In genomic region chr12:53824001-53824716, GRCh38 we compare ENCODE assay signal across 25 cellular contexts.
DNase-seq lines count a peak whose midpoint lies in the region; TF ChIP-seq lines count a peak whose summit lies in the region.
"Had no signal": no experiment of that assay in that cellular context is flagged by ENCODE, and none has a peak within 500 bp of the region (broad histone marks: within the 10 kb centered on the region; RNA-seq: fewer than 3 reads in every experiment).

No MANE protein-coding gene starts in this region.

- H4K8ac ChIP-seq in trophoblast cell (ENCODE audit: low read depth, low read length) = no peak overlapping the region

- H3K18ac ChIP-seq in trophoblast cell (ENCODE audit: low read length) = no peak overlapping the region

- H4K12ac ChIP-seq in trophoblast cell (ENCODE audit: low read depth, low read length) = no peak overlapping the region

- peak overlapping the region; percentile 9 for H3K27ac Mint-ChIP-seq in Calu3 (ENCODE audit: unreplicated experiment)
- H3K27ac Mint-ChIP-seq: B cell, CD14-positive monocyte, H9, HFFc6, IgD-negative memory B cell, T-helper 17 cell had no signal

- H3K27ac ChIP-seq in PC-9 = peak overlapping the region; percentile 87
- no peak overlapping the region for H3K27ac ChIP-seq in trophoblast cell (ENCODE audit: low read depth, low read length)
- H3K27ac ChIP-seq: SJCRH30 had no signal

- DNase-seq in Calu3 (no peak), NB4 (ENCODE audit: low read depth) (peak; percentile 41), PC-9 (no peak), trophoblast cell (no peak), NCI-H1092 (lab: John Stamatoyannopoulos, UW) (no peak), GM19240 (ENCODE audit: insufficient read length, low spot score) (no peak), epidermal melanocyte (ENCODE audit: insufficient read length, low spot score) (no peak)
- DNase-seq: DMS153; H9; HFFc6; Karpas-422; NCI-H1417; NCI-H1694 treated with DMSO at 0.1 percent for 48 hours; NCI-H2081 treated with DMSO at 0.1 percent for 48 hours; NCI-H2171; NCI-H345; NCI-H510A treated with DMSO at 0.1 percent for 48 hours; NCI-H774; NK-92 treated with Interleukin-12 subunit alpha and Interleukin-12 subunit beta, amount 100 ng/mL, for 24 hours; SJCRH30; T-helper 17 cell; T1000 had no signal

- peak overlapping the region; percentile 66 for H3K9ac ChIP-seq in trophoblast cell (ENCODE audit: low read length)

- intact Hi-C loops in Calu3 (cut with micrococcal nuclease; ENCODE audit: unreplicated experiment) = loop anchor here (2.0 kb wide), 1 partner anchor 19 kb away; no protein-coding TSS in a partner anchor
- intact Hi-C loops in PC-9 (cut with micrococcal nuclease; ENCODE audit: unreplicated experiment) = no loop called here

- H3K4me1 ChIP-seq in PC-9 (replicated peaks; ENCODE audit: insufficient read depth) (peaks cover 79% of the 10 kb centered on the region), trophoblast cell (ENCODE audit: control insufficient read depth in 1 of 2, insufficient read depth in 2 of 2, low read length in 2 of 2) (no peaks in the 10 kb centered on the region)
- H3K4me1 ChIP-seq: SJCRH30 had no signal

- POLR2A ChIA-PET in PC-9 (lab: Charles Lee; ENCODE audit: unreplicated experiment) = no interaction called here

- H3K4me2 ChIP-seq in PC-9 (peak overlapping the region; percentile 61), trophoblast cell (ENCODE audit: low read length) (no peak overlapping the region)

- no peak overlapping the region for H3K23ac ChIP-seq in trophoblast cell (ENCODE audit: low read length)

- H2BK12ac ChIP-seq in trophoblast cell (ENCODE audit: low read length) = no peak overlapping the region

- H3K79me2 ChIP-seq in PC-9 (ENCODE audit: low read depth) (no peaks in the 10 kb centered on the region), trophoblast cell (ENCODE audit: control insufficient read depth, insufficient read depth, low read length, poor library complexity) (no peaks in the 10 kb centered on the region)

- no peaks in the 10 kb centered on the region for H3K27me3 Mint-ChIP-seq in Calu3 (ENCODE audit: unreplicated experiment)

- 0 out of 2 replicates have a peak overlapping the region, but pooled peaks have one; percentile 22 for H2AFZ ChIP-seq in PC-9
- H2AFZ ChIP-seq in trophoblast cell (ENCODE audit: insufficient read depth, low read length, poor library complexity) = no peak overlapping the region

- TF ChIP-seq POLR2A in NB4 (IDR thresholded peaks at IDR 0.05; ENCODE audit: extremely low read depth, insufficient read length) = no peak

- peaks cover 6% of the 10 kb centered on the region for H3K36me3 Mint-ChIP-seq in Calu3 (ENCODE audit: insufficient read depth, unreplicated experiment)
- H3K36me3 Mint-ChIP-seq: CD14-positive monocyte, IgD-negative memory B cell had no signal

- BruUV-seq in Calu3 (replicated peaks; lab: Mats Ljungman, UMichigan) (no TSS peak), PC-9 (replicated peaks; lab: Mats Ljungman, UMichigan) (no TSS peak)

- H3K9me2 ChIP-seq in PC-9 (ENCODE audit: insufficient read depth) = no peaks in the 10 kb centered on the region

- no peak overlapping the region for H2BK5ac ChIP-seq in trophoblast cell (ENCODE audit: low read depth, low read length, poor library complexity)

- WGBS in trophoblast cell (ENCODE audit: extremely low coverage, insufficient coverage, insufficient read length) = no CpG with 5 or more reads among the region's 9 CpGs

- H3K36me3 ChIP-seq in PC-9 (ENCODE audit: low read depth) (no peaks in the 10 kb centered on the region), trophoblast cell (ENCODE audit: control insufficient read depth in 1 of 2, insufficient read depth in 2 of 2, low read length in 2 of 2) (no peaks in the 10 kb centered on the region)
- H3K36me3 ChIP-seq: SJCRH30 had no signal

- H3K4me3 Mint-ChIP-seq in Calu3 (ENCODE audit: low read depth, unreplicated experiment) = no peak overlapping the region
- H3K4me3 Mint-ChIP-seq: B cell, CD14-positive monocyte, H9, HFFc6, IgD-negative memory B cell, T-helper 17 cell had no signal

- no peak overlapping the region for H3K4ac ChIP-seq in trophoblast cell (ENCODE audit: low read depth, low read length)

- no peaks in the 10 kb centered on the region for H4K20me1 ChIP-seq in PC-9 (ENCODE audit: insufficient read depth)

- peaks cover 40% of the 10 kb centered on the region for H3F3A ChIP-seq in PC-9 (ENCODE audit: insufficient read depth, low read depth)

- H3K9me3 Mint-ChIP-seq in Calu3 (ENCODE audit: low read depth, unreplicated experiment) = no peaks in the 10 kb centered on the region
- H3K9me3 Mint-ChIP-seq: H9, HFFc6, IgD-negative memory B cell had no signal

- no peak for TF ChIP-seq CTCF in Calu3 (IDR thresholded peaks at IDR 0.05; ENCODE audit: unreplicated experiment)
- TF ChIP-seq CTCF in NB4 (IDR thresholded peaks at IDR 0.05; ENCODE audit: low read depth, low read length) = no peak
- no peak for TF ChIP-seq CTCF in PC-9 (conservative IDR thresholded peaks at IDR 0.05)

- H2BK120ac ChIP-seq in trophoblast cell (ENCODE audit: insufficient read depth, low read length, poor library complexity) = no peak overlapping the region

- no peak overlapping the region for H4K91ac ChIP-seq in trophoblast cell (ENCODE audit: low read depth, low read length)

- no peak overlapping the region for H3K14ac ChIP-seq in trophoblast cell (ENCODE audit: low read length)

- H3K9me3 ChIP-seq in PC-9 (ENCODE audit: insufficient read depth, low read depth) (no peaks in the 10 kb centered on the region), trophoblast cell (ENCODE audit: insufficient read depth, low read depth, low read length) (peaks cover 2% of the 10 kb centered on the region)
- H3K9me3 ChIP-seq: SJCRH30 had no signal

- CTCF ChIA-PET in Calu3 (lab: Charles Lee) (no interaction called here), PC-9 (lab: Charles Lee) (no interaction called here)

- H3K27me3 ChIP-seq in PC-9 (ENCODE audit: insufficient read depth, low read depth) (no peaks in the 10 kb centered on the region), trophoblast cell (ENCODE audit: insufficient read depth, low read length) (no peaks in the 10 kb centered on the region)
- H3K27me3 ChIP-seq: SJCRH30 had no signal

- H3K79me1 ChIP-seq in trophoblast cell (ENCODE audit: low read length) = no peaks in the 10 kb centered on the region

- H2AK5ac ChIP-seq in trophoblast cell (ENCODE audit: low read length) = no peak overlapping the region

- H3K4me1 Mint-ChIP-seq in Calu3 (ENCODE audit: low read depth, unreplicated experiment) = peaks cover 72% of the 10 kb centered on the region
- H3K4me1 Mint-ChIP-seq: B cell, CD14-positive monocyte, H9, IgD-negative memory B cell had no signal

- H3K4me3 ChIP-seq in NB4 (ENCODE audit: low read depth, low read length) (no peak overlapping the region), PC-9 (no peak overlapping the region), trophoblast cell (ENCODE audit: low read depth, low read length) (no peak overlapping the region)
- H3K4me3 ChIP-seq: SJCRH30 had no signal
